Comparison of ENCODE assay signal across 2 cellular contexts in genomic region chr1:145965119-145965744, GRCh38.
TF ChIP-seq lines count a peak whose summit lies in the region.

No MANE protein-coding gene starts in this region.

TF ChIP-seq in SK-N-SH, 30 proteins besides CTCF, POLR2A, EP300 and RAD21:
- TF ChIP-seq, protein P1, sequence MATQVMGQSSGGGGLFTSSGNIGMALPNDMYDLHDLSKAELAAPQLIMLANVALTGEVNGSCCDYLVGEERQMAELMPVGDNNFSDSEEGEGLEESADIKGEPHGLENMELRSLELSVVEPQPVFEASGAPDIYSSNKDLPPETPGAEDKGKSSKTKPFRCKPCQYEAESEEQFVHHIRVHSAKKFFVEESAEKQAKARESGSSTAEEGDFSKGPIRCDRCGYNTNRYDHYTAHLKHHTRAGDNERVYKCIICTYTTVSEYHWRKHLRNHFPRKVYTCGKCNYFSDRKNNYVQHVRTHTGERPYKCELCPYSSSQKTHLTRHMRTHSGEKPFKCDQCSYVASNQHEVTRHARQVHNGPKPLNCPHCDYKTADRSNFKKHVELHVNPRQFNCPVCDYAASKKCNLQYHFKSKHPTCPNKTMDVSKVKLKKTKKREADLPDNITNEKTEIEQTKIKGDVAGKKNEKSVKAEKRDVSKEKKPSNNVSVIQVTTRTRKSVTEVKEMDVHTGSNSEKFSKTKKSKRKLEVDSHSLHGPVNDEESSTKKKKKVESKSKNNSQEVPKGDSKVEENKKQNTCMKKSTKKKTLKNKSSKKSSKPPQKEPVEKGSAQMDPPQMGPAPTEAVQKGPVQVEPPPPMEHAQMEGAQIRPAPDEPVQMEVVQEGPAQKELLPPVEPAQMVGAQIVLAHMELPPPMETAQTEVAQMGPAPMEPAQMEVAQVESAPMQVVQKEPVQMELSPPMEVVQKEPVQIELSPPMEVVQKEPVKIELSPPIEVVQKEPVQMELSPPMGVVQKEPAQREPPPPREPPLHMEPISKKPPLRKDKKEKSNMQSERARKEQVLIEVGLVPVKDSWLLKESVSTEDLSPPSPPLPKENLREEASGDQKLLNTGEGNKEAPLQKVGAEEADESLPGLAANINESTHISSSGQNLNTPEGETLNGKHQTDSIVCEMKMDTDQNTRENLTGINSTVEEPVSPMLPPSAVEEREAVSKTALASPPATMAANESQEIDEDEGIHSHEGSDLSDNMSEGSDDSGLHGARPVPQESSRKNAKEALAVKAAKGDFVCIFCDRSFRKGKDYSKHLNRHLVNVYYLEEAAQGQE (IDR thresholded peaks at IDR 0.05; ENCODE audit: low read depth, low read length): no peak
- TF ChIP-seq IRF3 (IDR thresholded peaks at IDR 0.05; ENCODE audit: low read depth, low read length): no peak
- TF ChIP-seq SIN3A (IDR thresholded peaks at IDR 0.05; ENCODE audit: borderline replicate concordance, low read depth, low read length): no peak
- TF ChIP-seq RCOR1 (IDR thresholded peaks at IDR 0.05; ENCODE audit: low read length): no peak
- TF ChIP-seq MAX (IDR thresholded peaks at IDR 0.05; ENCODE audit: low read depth): no peak
- no peak for TF ChIP-seq GABPA (IDR thresholded peaks at IDR 0.05; ENCODE audit: low read depth)
- TF ChIP-seq TCF12 (IDR thresholded peaks at IDR 0.05): no peak
- no peak for TF ChIP-seq TAF1 (IDR thresholded peaks at IDR 0.05; ENCODE audit: borderline replicate concordance, low read depth, low read length)
- no peak for TF ChIP-seq TEAD4 (IDR thresholded peaks at IDR 0.05; ENCODE audit: borderline replicate concordance, insufficient read depth)
- TF ChIP-seq NFIC (IDR thresholded peaks at IDR 0.05; ENCODE audit: borderline replicate concordance): no peak
- no peak for TF ChIP-seq MXI1 (IDR thresholded peaks at IDR 0.05; ENCODE audit: low read depth, low read length)
- no peak for TF ChIP-seq ELF1 (IDR thresholded peaks at IDR 0.05)
- no peak for TF ChIP-seq FOXM1 (IDR thresholded peaks at IDR 0.05; ENCODE audit: low read depth)
- TF ChIP-seq RXRA (IDR thresholded peaks at IDR 0.05; ENCODE audit: borderline replicate concordance, low read depth): no peak
- TF ChIP-seq SMC3 (IDR thresholded peaks at IDR 0.05; ENCODE audit: low read depth, low read length): no peak
- TF ChIP-seq NRF1 (IDR thresholded peaks at IDR 0.05; ENCODE audit: low read depth, low read length): no peak
- no peak for TF ChIP-seq RFX5 (IDR thresholded peaks at IDR 0.05; ENCODE audit: low read length)
- no peak for TF ChIP-seq JUND (IDR thresholded peaks at IDR 0.05)
- TF ChIP-seq, protein P2, sequence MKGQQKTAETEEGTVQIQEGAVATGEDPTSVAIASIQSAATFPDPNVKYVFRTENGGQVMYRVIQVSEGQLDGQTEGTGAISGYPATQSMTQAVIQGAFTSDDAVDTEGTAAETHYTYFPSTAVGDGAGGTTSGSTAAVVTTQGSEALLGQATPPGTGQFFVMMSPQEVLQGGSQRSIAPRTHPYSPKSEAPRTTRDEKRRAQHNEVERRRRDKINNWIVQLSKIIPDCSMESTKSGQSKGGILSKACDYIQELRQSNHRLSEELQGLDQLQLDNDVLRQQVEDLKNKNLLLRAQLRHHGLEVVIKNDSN (IDR thresholded peaks at IDR 0.05; ENCODE audit: borderline replicate concordance, low read depth): no peak

TF ChIP-seq in SK-N-SH treated with all-trans-retinoic acid at 6 μM for 48 hours, 23 proteins besides CTCF, POLR2A, EP300 and RAD21 (continued from another document):
- TF ChIP-seq, protein P3, sequence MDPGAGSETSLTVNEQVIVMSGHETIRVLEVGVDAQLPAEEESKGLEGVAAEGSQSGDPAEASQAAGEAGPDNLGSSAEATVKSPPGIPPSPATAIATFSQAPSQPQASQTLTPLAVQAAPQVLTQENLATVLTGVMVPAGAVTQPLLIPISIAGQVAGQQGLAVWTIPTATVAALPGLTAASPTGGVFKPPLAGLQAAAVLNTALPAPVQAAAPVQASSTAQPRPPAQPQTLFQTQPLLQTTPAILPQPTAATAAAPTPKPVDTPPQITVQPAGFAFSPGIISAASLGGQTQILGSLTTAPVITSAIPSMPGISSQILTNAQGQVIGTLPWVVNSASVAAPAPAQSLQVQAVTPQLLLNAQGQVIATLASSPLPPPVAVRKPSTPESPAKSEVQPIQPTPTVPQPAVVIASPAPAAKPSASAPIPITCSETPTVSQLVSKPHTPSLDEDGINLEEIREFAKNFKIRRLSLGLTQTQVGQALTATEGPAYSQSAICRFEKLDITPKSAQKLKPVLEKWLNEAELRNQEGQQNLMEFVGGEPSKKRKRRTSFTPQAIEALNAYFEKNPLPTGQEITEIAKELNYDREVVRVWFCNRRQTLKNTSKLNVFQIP (CRISPR knock-in tag; IDR thresholded peaks at IDR 0.05; ENCODE audit: borderline replicate concordance, low read depth): no peak
- no peak for TF ChIP-seq ZNF8 (CRISPR knock-in tag; IDR thresholded peaks at IDR 0.05)
TF ChIP-seq in SK-N-SH treated with all-trans-retinoic acid at 6 μM for 48 hours: peak in this region for 0.
